ENCODE assay signal across 21 cellular contexts in genomic region chr10:21832751-21833150, GRCh38.
DNase-seq lines count a peak whose midpoint lies in the region; ATAC-seq, FAIRE-seq and TF ChIP-seq lines count a peak whose summit lies in the region.
"Had no signal": no experiment of that assay in that cellular context is flagged by ENCODE, and none has a peak within 500 bp of the region (broad histone marks: within the 10 kb centered on the region; RNA-seq: fewer than 3 reads in every experiment).

No MANE protein-coding gene starts in this region.

- CTCF ChIA-PET in HepG2 (lab: Yijun Ruan, JAX; ENCODE audit: low intra/inter-chr PET ratio, low total read pairs): no interaction called here

- H3K4me1 Mint-ChIP-seq in progenitor cell of endocrine pancreas (ENCODE audit: low read depth): no peaks in the 10 kb centered on the region
- H3K4me1 Mint-ChIP-seq: CD8-positive, alpha-beta memory T cell had no signal

- H4K20me1 ChIP-seq in HepG2 (ENCODE audit: insufficient read depth, low read length): no peaks in the 10 kb centered on the region

- H3K27ac ChIP-seq in HepG2 (ENCODE audit: extremely low read length, insufficient read depth, low read length): no peak overlapping the region
- no peak overlapping the region for H3K27ac ChIP-seq in right lobe of liver
- H3K27ac ChIP-seq: HL-60 had no signal

- H3K79me2 ChIP-seq in HepG2 (ENCODE audit: insufficient read depth, low read length): no peaks in the 10 kb centered on the region

- TF ChIP-seq POLR2A in HepG2 (IDR thresholded peaks at IDR 0.05; ENCODE audit: insufficient read depth in 1 of 2, low read depth in 2 of 2, low read length in 2 of 2) (no peak), right lobe of liver (IDR thresholded peaks at IDR 0.05) (no peak)

- H3K4me3 ChIP-seq in HepG2 (replicated peaks in 1 of 3; ENCODE audit: insufficient read depth in 1 of 3, low read depth in 2 of 3, low read length in 3 of 3): no peak overlapping the region
- H3K4me3 ChIP-seq in right lobe of liver: no peak overlapping the region
- H3K4me3 ChIP-seq in adipocyte (ENCODE audit: low read length): peak overlapping the region; percentile 35
- no peak overlapping the region for H3K4me3 ChIP-seq in fibroblast of mammary gland (ENCODE audit: control insufficient read depth, low read depth, low read length)
- H3K4me3 ChIP-seq: HAP-1 had no signal

- TF ChIP-seq CTCF in HepG2 (CRISPR knock-in tag; IDR thresholded peaks at IDR 0.05) (no peak), right lobe of liver (IDR thresholded peaks at IDR 0.05) (no peak), fibroblast of mammary gland (conservative IDR thresholded peaks at IDR 0.05; ENCODE audit: control insufficient read depth, insufficient read depth, low read depth, low read length) (no peak), progenitor cell of endocrine pancreas (IDR thresholded peaks at IDR 0.05; ENCODE audit: unreplicated experiment) (no peak)

- no peak for TF ChIP-seq RAD21 in HepG2 (CRISPR knock-in tag; IDR thresholded peaks at IDR 0.05)

- H3K9me3 Mint-ChIP-seq in progenitor cell of endocrine pancreas (ENCODE audit: low read depth): peaks cover 47% of the 10 kb centered on the region

- BruUV-seq in HepG2 (replicated peaks; lab: Mats Ljungman, UMichigan): no TSS peak

- peaks cover 31% of the 10 kb centered on the region for H3K9me3 ChIP-seq in HepG2 (ENCODE audit: low read length)
- peaks cover 0 to 9% (median 4%) of the 10 kb centered on the region in 4 donors for H3K9me3 ChIP-seq in right lobe of liver
- peaks cover 33% of the 10 kb centered on the region for H3K9me3 ChIP-seq in adipocyte (ENCODE audit: control insufficient read depth, low read length)
- H3K9me3 ChIP-seq: HAP-1 had no signal

- no peak overlapping the region for H3K9ac ChIP-seq in HepG2 (ENCODE audit: insufficient read depth, low read depth, low read length)
- H3K9ac ChIP-seq in adipocyte (ENCODE audit: low read length): no peak overlapping the region

- FAIRE-seq in HepG2 (lab: Jason Lieb, UNC): no peak
- FAIRE-seq: A204.1, GM19239, HTR-8/SVneo, RCC 7860 had no signal

- H3K27me3 Mint-ChIP-seq in progenitor cell of endocrine pancreas: no peaks in the 10 kb centered on the region
- H3K27me3 Mint-ChIP-seq: CD8-positive, alpha-beta memory T cell had no signal

- H2AFZ ChIP-seq in HepG2 (ENCODE audit: low read length): no peak overlapping the region

- TF ChIP-seq EP300 in HepG2 (IDR thresholded peaks at IDR 0.05; ENCODE audit: low read depth in 2 of 2, low read length in 2 of 2): no peak
- no peak for TF ChIP-seq EP300 in HepG2 (CRISPR knock-in tag; IDR thresholded peaks at IDR 0.05; ENCODE audit: borderline replicate concordance)

- H3K36me3 Mint-ChIP-seq in progenitor cell of endocrine pancreas (ENCODE audit: insufficient read depth): peaks cover 61% of the 10 kb centered on the region

- in situ Hi-C loops in HepG2 (cut with HindIII; ENCODE audit: extremely low pct_ligation_motif_present, low pct_unique_long_range_greater_than_20kb): no loop called here

- ATAC-seq in HepG2 (no peak), right lobe of liver (no peak), GM18868 (IDR thresholded peaks at IDR 0.05; ENCODE audit: unreplicated experiment) (no peak)

- peak overlapping the region; percentile 29 for H3K27ac Mint-ChIP-seq in progenitor cell of endocrine pancreas
- H3K27ac Mint-ChIP-seq: CD8-positive, alpha-beta memory T cell had no signal

- 92% methylated on average over 1 of the region's 1 CpG for WGBS in HepG2 (ENCODE audit: low lambda C conversion rate)
- WGBS in right lobe of liver (ENCODE audit: insufficient coverage, low coverage, low lambda C conversion rate, missing lambda C conversion rate): 100% methylated on average over 1 of the region's 1 CpG

- POLR2A ChIA-PET in HepG2 (lab: Yijun Ruan, JAX): no interaction called here

- H3K4me2 ChIP-seq in HepG2 (ENCODE audit: low read depth, low read length): no peak overlapping the region

- DNase-seq in HepG2 (ENCODE audit: low spot score) (no peak), right lobe of liver (no peak), adipocyte (ENCODE audit: low read depth) (no peak), fibroblast of mammary gland (ENCODE audit: low read depth) (peak; percentile 31), progenitor cell of endocrine pancreas (ENCODE audit: low spot score, unreplicated experiment) (no peak)
- DNase-seq in stimulated activated CD4-positive, alpha-beta T cell treated with anti-CD3 and anti-CD28 coated beads, Interleukin-2, amount 100 ng/mL, for 24 hours: no peak
- DNase-seq in effector CD8-positive, alpha-beta T cell (lab: John Stamatoyannopoulos, UW): no peak
- DNase-seq: C1 segment of cervical spinal cord; CD8-positive, alpha-beta memory T cell; DMS79; NCI-H1105; NCI-H1694; NCI-H2081 treated with DMSO at 0.1 percent for 48 hours; SIG-M5 had no signal

- intact Hi-C loops in HepG2 (cut with micrococcal nuclease; ENCODE audit: unreplicated experiment) (no loop called here), right lobe of liver (cut with DNase I) (no loop called here)

- H3K4me1 ChIP-seq in HepG2 (ENCODE audit: insufficient read depth, low read length) (no peaks in the 10 kb centered on the region), right lobe of liver (no peaks in the 10 kb centered on the region), adipocyte (ENCODE audit: control insufficient read depth, insufficient read depth, low read length) (peaks cover 13% of the 10 kb centered on the region)
- H3K4me1 ChIP-seq: HAP-1 had no signal

- no peaks in the 10 kb centered on the region for H3K27me3 ChIP-seq in HepG2 (ENCODE audit: control insufficient read depth in 1 of 2, insufficient read depth in 2 of 2, low read length in 2 of 2)
- no peaks in the 10 kb centered on the region for H3K27me3 ChIP-seq in right lobe of liver
- H3K27me3 ChIP-seq in adipocyte (replicated peaks; ENCODE audit: control insufficient read depth, insufficient read depth, low read length): no peaks in the 10 kb centered on the region

- no peaks in the 10 kb centered on the region for H3K36me3 ChIP-seq in HepG2 (replicated peaks in 1 of 2; ENCODE audit: control insufficient read depth in 1 of 2, insufficient read depth in 2 of 2, low read length in 2 of 2)
- no peaks in the 10 kb centered on the region for H3K36me3 ChIP-seq in right lobe of liver
- no peaks in the 10 kb centered on the region for H3K36me3 ChIP-seq in adipocyte (ENCODE audit: control insufficient read depth, insufficient read depth, low read length, severe bottlenecking)
- H3K36me3 ChIP-seq: HAP-1 had no signal

- no peak overlapping the region for H3K4me3 Mint-ChIP-seq in progenitor cell of endocrine pancreas (ENCODE audit: low read depth)
- H3K4me3 Mint-ChIP-seq: CD8-positive, alpha-beta memory T cell had no signal

TF ChIP-seq in HepG2, 621 proteins besides CTCF, POLR2A, EP300 and RAD21:
- TF ChIP-seq ZKSCAN5 (CRISPR knock-in tag; IDR thresholded peaks at IDR 0.05) (no peak), MAFK (conservative IDR thresholded peaks at IDR 0.05 in 1 of 2, IDR thresholded peaks at IDR 0.05 in 1 of 2; ENCODE audit: low read length in 2 of 2) (peak; percentile 25 to 46; a peak in 1 of 4 replicates)
TF ChIP-seq in HepG2: peak in this region for 1.
